Comparison of ENCODE assay signal across 8 cellular contexts in genomic region chr14:20332946-20333782, GRCh38. TPM values are rescaled to one million over a fixed set of nuclear protein-coding genes. Genes with fewer than 3 reads are reported as not detected.
DNase-seq lines count a peak whose midpoint lies in the region; ATAC-seq and TF ChIP-seq lines count a peak whose summit lies in the region.

TSS of gene CCNB1IP1 (minus strand) at chr14:20333279. CDS start at chr14:20316523, 16,756 bp downstream.

- H3K4me1 ChIP-seq in ovary (ENCODE audit: insufficient read depth), result no peaks in the 10 kb centered on the region

- in situ Hi-C loops in GM13977 (cut with MboI; ENCODE audit: low pct_unique_long_range_greater_than_20kb, low sequenced_read_pairs, unreplicated experiment), result loop anchor here (10.0 kb wide), 1 partner anchor 132 kb away; the partner anchor contains the start of genes PIP4P1 and PNP

- no peak for TF ChIP-seq CTCF in GM13977 (IDR thresholded peaks at IDR 0.05; ENCODE audit: extremely low read depth, insufficient read depth, missing control alignments)
- TF ChIP-seq CTCF in ovary (IDR thresholded peaks at IDR 0.05), result no peak

- no peak for TF ChIP-seq EP300 in ovary (IDR thresholded peaks at IDR 0.05)

- peak; percentile 99 for ATAC-seq in HG02623 (IDR thresholded peaks at IDR 0.05; ENCODE audit: unreplicated experiment)
- peak; percentile 98 for ATAC-seq in SK-N-SH treated with all-trans-retinoic acid at 6 μM for 48 hours

- no peaks in the 10 kb centered on the region for H3K9me3 ChIP-seq in ovary

- WGBS in ovary, 3 donors, result 1 to 2% (median 1%) methylated on average over 17 of the region's 17 CpGs

- peak; percentile 85 for DNase-seq in GM13977 (ENCODE audit: low spot score)
- DNase-seq in NCI-H1048 (lab: John Stamatoyannopoulos, UW), result peak; percentile 70
- peak; percentile 83 for DNase-seq in amniotic stem cell (lab: John Stamatoyannopoulos, UW)
- DNase-seq in cardiac septum (ENCODE audit: low spot score), result no peak
- peak; percentile 63 to 78 (median 66) for DNase-seq in ovary
- no peak for DNase-seq in cortex of kidney (lab: John Stamatoyannopoulos, UW)

- intact Hi-C loops in cardiac septum (cut with DNase I), result loop anchor here (5.0 kb wide), 2 partner anchors 279 to 349 kb away; partner anchors contain the start of gene RNASE4
- intact Hi-C loops in ovary (cut with DNase I), result no loop called here

- no peaks in the 10 kb centered on the region for H3K27me3 ChIP-seq in ovary

- peak within 1 kb of the TSS; percentile 61 to 90 for H3K27ac ChIP-seq in ovary

- peak within 1 kb of the TSS; percentile 73 for H3K4me3 ChIP-seq in ovary

- peak; percentile 78 for TF ChIP-seq POLR2A in ovary (IDR thresholded peaks at IDR 0.05)

- H3K36me3 ChIP-seq in ovary, result no peaks in the 10 kb centered on the region

TF ChIP-seq in SK-N-SH treated with all-trans-retinoic acid at 6 μM for 48 hours, 23 proteins besides CTCF, POLR2A, EP300 and RAD21:
- 0 out of 2 replicates have a peak, but pooled peaks have one; percentile 39 for TF ChIP-seq GLIS3 (CRISPR knock-in tag; IDR thresholded peaks at IDR 0.05)
- no peak for TF ChIP-seq CSRNP3 (CRISPR knock-in tag; IDR thresholded peaks at IDR 0.05)
- no peak for TF ChIP-seq ZFP3 (CRISPR knock-in tag; IDR thresholded peaks at IDR 0.05)
- TF ChIP-seq PATZ1 (CRISPR knock-in tag; IDR thresholded peaks at IDR 0.05; ENCODE audit: borderline replicate concordance), result no peak
- TF ChIP-seq CREB5 (CRISPR knock-in tag; IDR thresholded peaks at IDR 0.05; ENCODE audit: low read depth), result no peak
- no peak for TF ChIP-seq ZFP30 (CRISPR knock-in tag; IDR thresholded peaks at IDR 0.05)

RNA-seq across cellular contexts. Expression of gene CCNB1IP1, which starts in this region (rescaled TPM):
- 61.3 TPM for total RNA-seq in cardiac septum
- 100 to 1,000 TPM in 2 of 7 donors, 10 to 100 TPM in 5; 57.1 to 140 (median 85.6) TPM for total RNA-seq in ovary
- polyA plus RNA-seq in ovary, result 100 to 1,000 TPM; 104 to 150 TPM

Comparison
In these comparisons a context has a peak if more than half of its experiments do, and no peak if none do; other contexts are left out.
1. DNase-seq: peak in GM13977 (single experiment), NCI-H1048 (single experiment), amniotic stem cell (single experiment) and ovary (5 of 5); none in cardiac septum (single experiment) and cortex of kidney (single experiment).